ENCODE assay signal across 8 cellular contexts in genomic region chr1:59947047-59947938, GRCh38. TPM values are rescaled to one million over a fixed set of nuclear protein-coding genes. Genes with fewer than 3 reads are reported as not detected.
DNase-seq lines count a peak whose midpoint lies in the region; ATAC-seq and TF ChIP-seq lines count a peak whose summit lies in the region.

No MANE protein-coding gene starts in this region.

- WGBS in heart left ventricle, 4 donors: 1 to 4% (median 3%) methylated on average over 6 of the region's 6 CpGs
- 2 to 6% (median 4%) methylated on average over 6 of the region's 6 CpGs for WGBS in psoas muscle, 3 donors

- intact Hi-C loops in heart left ventricle (cut with DNase I) (loop anchor here (1.0 to 10.0 kb wide), 6 partner anchors 66 to 1432 kb away; no protein-coding TSS in a partner anchor), psoas muscle (cut with DNase I) (loop anchor here (2.0 kb wide), 2 partner anchors 66 to 68 kb away; no protein-coding TSS in a partner anchor)

- in situ Hi-C loops in KBM-7 (cut with MboI; ENCODE audit: low pct_unique_long_range_greater_than_20kb, low sequenced_read_pairs): no loop called here

- no peak overlapping the region for H3K27ac Mint-ChIP-seq in activated naive CD8-positive, alpha-beta T cell treated with anti-CD3 and anti-CD28 coated beads for 36 hours

- H3K36me3 ChIP-seq in GM06990 (ENCODE audit: control insufficient read depth, insufficient read depth, low read length) (no peaks in the 10 kb centered on the region), heart left ventricle (no peaks in the 10 kb centered on the region), psoas muscle (ENCODE audit: insufficient read depth in 1 of 2, low read depth in 1 of 2) (no peaks in the 10 kb centered on the region)

- no peaks in the 10 kb centered on the region for H3K27me3 Mint-ChIP-seq in activated naive CD8-positive, alpha-beta T cell treated with anti-CD3 and anti-CD28 coated beads for 36 hours

- H3K4me1 ChIP-seq in heart left ventricle (peaks cover 0 to 13% (median 0%) of the 10 kb centered on the region in 12 donors), psoas muscle (no peaks in the 10 kb centered on the region)

- TF ChIP-seq POLR2A in heart left ventricle (IDR thresholded peaks at IDR 0.05): no peak

- H3K9me3 ChIP-seq in heart left ventricle (no peaks in the 10 kb centered on the region), psoas muscle (no peaks in the 10 kb centered on the region)

- TF ChIP-seq CTCF in GM06990 (IDR thresholded peaks at IDR 0.05; ENCODE audit: insufficient read depth, low read length, poor library complexity, severe bottlenecking) (peak; percentile 89), heart left ventricle (IDR thresholded peaks at IDR 0.05) (peak; percentile 76 to 93 (median 88)), psoas muscle (IDR thresholded peaks at IDR 0.05) (peak; percentile 96)

- no peak overlapping the region for H3K27ac ChIP-seq in heart left ventricle
- no peak overlapping the region for H3K27ac ChIP-seq in psoas muscle

- no peak for DNase-seq in GM06990 (ENCODE audit: extremely low read depth, insufficient read length)
- DNase-seq in KBM-7: peak; percentile 54
- DNase-seq in RPMI7951 (ENCODE audit: low read depth): peak; percentile 58
- peak; percentile 44 for DNase-seq in activated naive CD8-positive, alpha-beta T cell treated with anti-CD3 and anti-CD28 coated beads for 36 hours
- DNase-seq in heart left ventricle: peak in 4 of 5 donors; percentile 33 to 44 (median 40)
- DNase-seq in psoas muscle: peak in 1 of 2 donors; percentile 23
- DNase-seq in activated CD4-positive, CD25-positive, alpha-beta regulatory T cell (lab: John Stamatoyannopoulos, UW): no peak

- ATAC-seq in GM21737 (IDR thresholded peaks at IDR 0.05; ENCODE audit: unreplicated experiment) (peak; percentile 81), heart left ventricle (peak; percentile 74 to 91 (median 88)), psoas muscle (peak; percentile 87 to 96 (median 93))

- H3K4me3 ChIP-seq in GM06990 (replicated peaks; ENCODE audit: low read depth, low read length): no peak overlapping the region
- no peak overlapping the region for H3K4me3 ChIP-seq in heart left ventricle
- H3K4me3 ChIP-seq in psoas muscle: no peak overlapping the region

- no peaks in the 10 kb centered on the region for H3K27me3 ChIP-seq in GM06990 (replicated peaks; ENCODE audit: control insufficient read depth, insufficient read depth, low read length)
- no peaks in the 10 kb centered on the region for H3K27me3 ChIP-seq in heart left ventricle
- no peaks in the 10 kb centered on the region for H3K27me3 ChIP-seq in psoas muscle (ENCODE audit: insufficient read depth in 3 of 3, low read length in 2 of 3)

- H3K36me3 Mint-ChIP-seq in activated naive CD8-positive, alpha-beta T cell treated with anti-CD3 and anti-CD28 coated beads for 36 hours: no peaks in the 10 kb centered on the region

- no peaks in the 10 kb centered on the region for H3K4me1 Mint-ChIP-seq in activated naive CD8-positive, alpha-beta T cell treated with anti-CD3 and anti-CD28 coated beads for 36 hours

- no peaks in the 10 kb centered on the region for H3K9me3 Mint-ChIP-seq in activated naive CD8-positive, alpha-beta T cell treated with anti-CD3 and anti-CD28 coated beads for 36 hours

- H3K4me3 Mint-ChIP-seq in activated naive CD8-positive, alpha-beta T cell treated with anti-CD3 and anti-CD28 coated beads for 36 hours: no peak overlapping the region

RNA-seq across cellular contexts. Expression of gene CYP2J2, which starts 20.7 kb away (rescaled TPM):
- total RNA-seq in RPMI7951 (2014; rRNA removed; shearing (Covaris generic)): 0.72 and 1.2 TPM in 2 replicates
- total RNA-seq in activated naive CD8-positive, alpha-beta T cell treated with anti-CD3 and anti-CD28 coated beads for 36 hours: 1 to 10 TPM; 3.2 TPM
- total RNA-seq in heart left ventricle (100 to 1,000 TPM in 5 of 9 donors, 10 to 100 TPM in 4; 57.1 to 208 (median 101) TPM), psoas muscle (10 to 100 TPM in 2 of 4 donors, 1 to 10 TPM in 2; 3.5 to 55.7 (median 15.0) TPM)
- polyA plus RNA-seq in heart left ventricle (100 to 1,000 TPM in 1 of 2 donors, 10 to 100 TPM in 1; 45.6 to 161 TPM), psoas muscle (1 to 10 TPM; 1.4 to 3.9 (median 2.4) TPM)

Comparison
In these comparisons a context has a peak if more than half of its experiments do, and no peak if none do; other contexts are left out.
1. DNase-seq: peak in KBM-7 (single experiment), RPMI7951 (single experiment), activated naive CD8-positive, alpha-beta T cell treated with anti-CD3 and anti-CD28 coated beads for 36 hours (single experiment) and heart left ventricle (4 of 5); none in GM06990 (single experiment) and activated CD4-positive, CD25-positive, alpha-beta regulatory T cell (0 of 4).
2. Peak in every context shown above with its lines, with median percentiles within 50 percentile points of each other: CTCF ChIP-seq and ATAC-seq.